Comparison of ENCODE assay signal across 15 cellular contexts in the genomic region with DNA sequence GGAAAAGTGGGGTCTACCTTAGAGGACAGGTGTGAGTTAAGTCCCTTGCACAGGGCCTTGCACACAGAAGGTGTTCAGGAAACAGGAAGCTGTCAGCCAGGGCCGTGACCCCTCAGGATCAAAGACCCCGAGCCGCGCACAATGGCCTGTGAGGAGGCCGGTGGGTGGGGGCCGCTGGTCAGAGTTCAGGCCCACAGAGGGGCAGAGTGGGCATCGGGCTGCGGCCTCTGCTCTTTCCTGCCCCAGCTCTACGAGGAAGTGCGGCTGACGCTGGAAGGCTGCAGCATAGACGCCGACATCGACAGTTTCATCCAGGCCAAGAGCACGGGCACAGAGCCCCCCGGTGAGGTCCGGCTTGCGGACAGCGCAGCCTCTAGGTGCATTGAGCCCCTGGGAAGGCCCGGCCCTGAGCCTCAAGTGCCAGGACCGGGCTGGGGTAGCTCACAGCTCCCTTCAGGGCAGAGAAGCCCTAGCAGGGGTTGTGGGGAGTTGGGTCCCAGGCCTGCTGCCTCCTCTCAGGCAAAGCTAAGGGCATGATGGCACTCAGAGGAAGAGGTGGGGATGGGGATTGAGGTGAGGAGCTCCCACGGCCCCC. TPM values are rescaled to one million over a fixed set of nuclear protein-coding genes. Genes with fewer than 3 reads are reported as not detected.
DNase-seq lines count a peak whose midpoint lies in the region; ATAC-seq, FAIRE-seq and TF ChIP-seq lines count a peak whose summit lies in the region.
"Had no signal": no experiment of that assay in that cellular context is flagged by ENCODE, and none has a peak within 500 bp of the region (broad histone marks: within the 10 kb centered on the region; RNA-seq: fewer than 3 reads in every experiment).

No MANE protein-coding gene starts in this region.

- H3K4me2 ChIP-seq in HepG2 (ENCODE audit: low read depth, low read length), result peak overlapping the region; percentile 97

- peaks cover 1 to 8% of the 10 kb centered on the region in 2 experiments; a peak in 3 of 5 replicates for H3K27me3 ChIP-seq in HepG2 (ENCODE audit: control insufficient read depth in 1 of 2, insufficient read depth in 2 of 2, low read length in 2 of 2)
- H3K27me3 ChIP-seq: cardiac muscle cell, SJSA1 had no signal

- intact Hi-C loops in activated CD4-positive, alpha-beta T cell treated with anti-CD3 and anti-CD28 coated beads, Interleukin-2, amount 10 ng/mL, durations not matched to agents 24 days and 14 days (cut with micrococcal nuclease), result no loop called here
- intact Hi-C loops in HepG2 (cut with micrococcal nuclease; ENCODE audit: unreplicated experiment), result loop anchor here (5.0 kb wide), 1 partner anchor 130 kb away; no protein-coding TSS in a partner anchor

- peaks cover 47% of the 10 kb centered on the region for H3K4me1 ChIP-seq in HepG2 (ENCODE audit: insufficient read depth, low read length)

- H3K9ac ChIP-seq in HepG2 (ENCODE audit: insufficient read depth, low read depth, low read length), result peak overlapping the region; percentile 66

- DNase-seq in activated CD4-positive, alpha-beta T cell treated with anti-CD3 and anti-CD28 coated beads for 48 hours, result peak; percentile 2
- no peak for DNase-seq in activated CD4-positive, alpha-beta T cell treated with anti-CD3 and anti-CD28 coated beads, Interleukin-2, amount 10 ng/mL, durations not matched to agents 24 days and 14 days
- DNase-seq in activated CD8-positive, alpha-beta memory T cell treated with anti-CD3 and anti-CD28 coated beads, Interleukin-2, amount 50 U/mL, for 4 hours, result peak; percentile 9
- DNase-seq in HepG2 (ENCODE audit: low spot score) (peak; percentile 66), medulla oblongata (ENCODE audit: extremely low spot score) (no peak)

- peak in 1 of 2 experiments; percentile 43; a peak in 1 of 4 replicates for TF ChIP-seq EP300 in HepG2 (IDR thresholded peaks at IDR 0.05; ENCODE audit: low read depth in 2 of 2, low read length in 2 of 2)
- TF ChIP-seq EP300 in HepG2 (CRISPR knock-in tag; IDR thresholded peaks at IDR 0.05; ENCODE audit: borderline replicate concordance), result no peak; the same call in 1 of the 2 replicates

- H2AFZ ChIP-seq in HepG2 (ENCODE audit: low read length), result no peak overlapping the region

- no peak overlapping the region for H3K27ac Mint-ChIP-seq in activated CD4-positive, alpha-beta T cell treated with anti-CD3 and anti-CD28 coated beads, Interleukin-2, amount 10 ng/mL, durations not matched to agents 24 days and 14 days
- H3K27ac Mint-ChIP-seq in stimulated activated memory B cell treated with anti-CD40 and anti-IgM and Interleukin-4, amounts not matched to agents 10 μg/mL and 1 μg/mL and 100 μg/mL, for 72 hours, result peak overlapping the region; percentile 80

- no peak overlapping the region for H3K4me3 Mint-ChIP-seq in activated CD4-positive, alpha-beta T cell treated with anti-CD3 and anti-CD28 coated beads, Interleukin-2, amount 10 ng/mL, durations not matched to agents 24 days and 14 days
- no peak overlapping the region for H3K4me3 Mint-ChIP-seq in stimulated activated memory B cell treated with anti-CD40 and anti-IgM and Interleukin-4, amounts not matched to agents 10 μg/mL and 1 μg/mL and 100 μg/mL, for 72 hours
- H3K4me3 Mint-ChIP-seq: activated T-helper 1 cell treated with anti-CD3 and anti-CD28 coated beads, Interleukin-12 subunit alpha, Interleukin-12 subunit beta, Interleukin-2, Interleukin-4 antibody, amounts not matched to agents 30 ng/mL and 10 ng/mL and 1 ng/mL, durations not matched to agents 14 hours and 24 hours and 36 hours had no signal

- no peaks in the 10 kb centered on the region for H3K9me3 Mint-ChIP-seq in activated CD4-positive, alpha-beta T cell treated with anti-CD3 and anti-CD28 coated beads, Interleukin-2, amount 10 ng/mL, durations not matched to agents 24 days and 14 days
- no peaks in the 10 kb centered on the region for H3K9me3 Mint-ChIP-seq in stimulated activated memory B cell treated with anti-CD40 and anti-IgM and Interleukin-4, amounts not matched to agents 10 μg/mL and 1 μg/mL and 100 μg/mL, for 72 hours
- H3K9me3 Mint-ChIP-seq: activated T-helper 1 cell treated with anti-CD3 and anti-CD28 coated beads, Interleukin-12 subunit alpha, Interleukin-12 subunit beta, Interleukin-2, Interleukin-4 antibody, amounts not matched to agents 30 ng/mL and 10 ng/mL and 1 ng/mL, durations not matched to agents 14 hours and 24 hours and 36 hours had no signal

- CTCF ChIA-PET in HepG2 (lab: Yijun Ruan, JAX; ENCODE audit: low intra/inter-chr PET ratio, low total read pairs), result no interaction called here

- H4K20me1 ChIP-seq in HepG2 (ENCODE audit: insufficient read depth, low read length), result no peaks in the 10 kb centered on the region

- ATAC-seq in HepG2 (peak; percentile 43), HG03045 (IDR thresholded peaks at IDR 0.05; ENCODE audit: unreplicated experiment) (no peak), GM18517 (IDR thresholded peaks at IDR 0.05; ENCODE audit: unreplicated experiment) (no peak)
- no peak for ATAC-seq in stimulated activated memory B cell treated with anti-CD40 and anti-IgM and Interleukin-4, amounts not matched to agents 10 μg/mL and 1 μg/mL and 100 μg/mL, for 72 hours
- ATAC-seq: HCT116 had no signal

- no peak for TF ChIP-seq POLR2A in HepG2 (IDR thresholded peaks at IDR 0.05; ENCODE audit: insufficient read depth in 1 of 2, low read depth in 2 of 2, low read length in 2 of 2)

- in situ Hi-C loops in HepG2 (cut with HindIII; ENCODE audit: extremely low pct_ligation_motif_present, low pct_unique_long_range_greater_than_20kb), result loop anchor here (10.0 kb wide), 1 partner anchor 127 kb away; the partner anchor contains the start of gene SCAPER

- POLR2A ChIA-PET in HepG2 (lab: Yijun Ruan, JAX), result interaction anchor here (1.0 to 1.5 kb wide), 4 partner anchors 35 to 473 kb away, joined by 3 to 4 read pairs (median 3); partner anchors contain the start of genes RCN2 and TSPAN3

- H3K27me3 Mint-ChIP-seq in activated CD4-positive, alpha-beta T cell treated with anti-CD3 and anti-CD28 coated beads, Interleukin-2, amount 10 ng/mL, durations not matched to agents 24 days and 14 days, result no peaks in the 10 kb centered on the region
- no peaks in the 10 kb centered on the region for H3K27me3 Mint-ChIP-seq in stimulated activated memory B cell treated with anti-CD40 and anti-IgM and Interleukin-4, amounts not matched to agents 10 μg/mL and 1 μg/mL and 100 μg/mL, for 72 hours

- peak overlapping the region; percentile 59 for H3K27ac ChIP-seq in HepG2 (ENCODE audit: extremely low read length, insufficient read depth, low read length)
- H3K27ac ChIP-seq: cardiac muscle cell, esophagus muscularis mucosa, SJSA1 had no signal

- H3K4me3 ChIP-seq in HepG2 (replicated peaks in 1 of 3; ENCODE audit: insufficient read depth in 1 of 3, low read depth in 2 of 3, low read length in 3 of 3), result peak overlapping the region; percentile 66 to 81 (median 74)
- H3K4me3 ChIP-seq: cardiac muscle cell, esophagus muscularis mucosa, SJSA1 had no signal

- H3K9me3 ChIP-seq in HepG2 (ENCODE audit: low read length), result no peaks in the 10 kb centered on the region
- H3K9me3 ChIP-seq: esophagus muscularis mucosa, SJSA1 had no signal

- peaks cover under 1% of the 10 kb centered on the region for H3K4me1 Mint-ChIP-seq in activated CD4-positive, alpha-beta T cell treated with anti-CD3 and anti-CD28 coated beads, Interleukin-2, amount 10 ng/mL, durations not matched to agents 24 days and 14 days
- H3K4me1 Mint-ChIP-seq in stimulated activated memory B cell treated with anti-CD40 and anti-IgM and Interleukin-4, amounts not matched to agents 10 μg/mL and 1 μg/mL and 100 μg/mL, for 72 hours, result peaks cover 36% of the 10 kb centered on the region

- no peak for TF ChIP-seq RAD21 in HepG2 (CRISPR knock-in tag; IDR thresholded peaks at IDR 0.05)

- FAIRE-seq in HepG2 (lab: Jason Lieb, UNC), result no peak
- FAIRE-seq: urothelium cell line had no signal

- TSS peak; percentile 72 for BruUV-seq in HepG2 (replicated peaks; lab: Mats Ljungman, UMichigan)

- WGBS in HepG2 (ENCODE audit: low lambda C conversion rate), result 0% methylated on average over 2 of the region's 22 CpGs

- no peaks in the 10 kb centered on the region for H3K79me2 ChIP-seq in HepG2 (ENCODE audit: insufficient read depth, low read length)

- peaks cover 71% of the 10 kb centered on the region for H3K36me3 Mint-ChIP-seq in activated CD4-positive, alpha-beta T cell treated with anti-CD3 and anti-CD28 coated beads, Interleukin-2, amount 10 ng/mL, durations not matched to agents 24 days and 14 days (ENCODE audit: low read depth)
- peaks cover 13% of the 10 kb centered on the region for H3K36me3 Mint-ChIP-seq in stimulated activated memory B cell treated with anti-CD40 and anti-IgM and Interleukin-4, amounts not matched to agents 10 μg/mL and 1 μg/mL and 100 μg/mL, for 72 hours

- peak; percentile 18; the same call in 1 of the 2 replicates for TF ChIP-seq CTCF in HepG2 (CRISPR knock-in tag; IDR thresholded peaks at IDR 0.05)

- peaks cover 0 to 6% of the 10 kb centered on the region in 2 experiments; a peak in 2 of 5 replicates for H3K36me3 ChIP-seq in HepG2 (replicated peaks in 1 of 2; ENCODE audit: control insufficient read depth in 1 of 2, insufficient read depth in 2 of 2, low read length in 2 of 2)
- H3K36me3 ChIP-seq: cardiac muscle cell had no signal

RNA-seq across cellular contexts. Expression of gene PSTPIP1, which starts 37.2 kb away (rescaled TPM):
- 182 and 186 TPM in 2 replicates for total RNA-seq in activated CD4-positive, alpha-beta T cell treated with anti-CD3 and anti-CD28 coated beads, Interleukin-2, amount 10 ng/mL, durations not matched to agents 24 days and 14 days
- total RNA-seq in HepG2 (2016; rRNA removed; fragmentation: Illumina TruSeq; extraction: Trizol), result 8.7 and 9.2 TPM in 2 replicates
- 5.7 and 10.5 TPM in 2 replicates for total RNA-seq in HepG2 (2016; cell fraction: cytosol; rRNA removed; fragmentation: Illumina TruSeq; extraction: Trizol; ENCODE audit: low read depth)
- total RNA-seq in HepG2 (2016; cell fraction: insoluble cytoplasmic fraction; rRNA removed; fragmentation: Illumina TruSeq; extraction: Trizol), result 8.0 and 9.9 TPM in 2 replicates
- total RNA-seq in HepG2 (2016; cell fraction: membrane; rRNA removed; fragmentation: Illumina TruSeq; extraction: Trizol), result 9.1 and 10.1 TPM in 2 replicates
- 2.9 and 4.0 TPM in 2 replicates for total RNA-seq in HepG2 (2016; cell fraction: nucleus; rRNA removed; fragmentation: Illumina TruSeq; extraction: Trizol)
- polyA plus RNA-seq in HepG2 (2011; rRNA removed), result 4.4 TPM in 2 replicates
- polyA plus RNA-seq in HepG2 (2011; cell fraction: cytosol; rRNA removed), result 3.9 and 5.6 TPM in 2 replicates
- polyA plus RNA-seq in HepG2 (2011; cell fraction: nucleus; rRNA removed), result 4.4 and 6.8 TPM in 2 replicates
- polyA plus RNA-seq in HepG2 (2012), result 3.9 and 7.4 TPM in 2 replicates
- 7.4 and 12.4 TPM in 2 replicates for polyA plus RNA-seq in HepG2 (2016; cell fraction: cytosol; fragmentation: Illumina TruSeq; extraction: Trizol; ENCODE audit: low read depth)
- 7.8 and 11.1 TPM in 2 replicates for polyA plus RNA-seq in HepG2 (2016; cell fraction: insoluble cytoplasmic fraction; fragmentation: Illumina TruSeq; extraction: Trizol; ENCODE audit: low read depth)
- 9.1 and 13.5 TPM in 2 replicates for polyA plus RNA-seq in HepG2 (2016; cell fraction: membrane; fragmentation: Illumina TruSeq; extraction: Trizol; ENCODE audit: low read depth)
- 6.9 and 7.5 TPM in 2 replicates for polyA plus RNA-seq in HepG2 (2016; cell fraction: nucleus; fragmentation: Illumina TruSeq; extraction: Trizol; ENCODE audit: insufficient read depth, low read depth)
- 2.2 TPM in 1 of 2 replicates, not detected in the other for polyA minus RNA-seq in HepG2 (2011; rRNA and poly(A)+ RNA removed; ENCODE audit: low replicate concordance)
- 3.2 TPM in 1 of 2 replicates, not detected in the other for polyA minus RNA-seq in HepG2 (2011; cell fraction: cytosol; rRNA and poly(A)+ RNA removed)
- polyA minus RNA-seq in HepG2 (2011; cell fraction: nucleus; rRNA and poly(A)+ RNA removed), result 1.8 and 2.4 TPM in 2 replicates
- total RNA-seq: A673, SJSA1 had no signal

RNA-seq across cellular contexts. Expression of gene TSPAN3, which starts 38.8 kb away (rescaled TPM):
- total RNA-seq in activated CD4-positive, alpha-beta T cell treated with anti-CD3 and anti-CD28 coated beads, Interleukin-2, amount 10 ng/mL, durations not matched to agents 24 days and 14 days, result 41.4 and 43.0 TPM in 2 replicates
- total RNA-seq in HepG2 (2016; rRNA removed; fragmentation: Illumina TruSeq; extraction: Trizol), result 102 and 170 TPM in 2 replicates
- total RNA-seq in HepG2 (2016; cell fraction: cytosol; rRNA removed; fragmentation: Illumina TruSeq; extraction: Trizol; ENCODE audit: low read depth), result 51.2 and 62.4 TPM in 2 replicates
- 108 and 171 TPM in 2 replicates for total RNA-seq in HepG2 (2016; cell fraction: insoluble cytoplasmic fraction; rRNA removed; fragmentation: Illumina TruSeq; extraction: Trizol)
- 109 and 138 TPM in 2 replicates for total RNA-seq in HepG2 (2016; cell fraction: membrane; rRNA removed; fragmentation: Illumina TruSeq; extraction: Trizol)
- total RNA-seq in HepG2 (2016; cell fraction: nucleus; rRNA removed; fragmentation: Illumina TruSeq; extraction: Trizol), result 128 and 152 TPM in 2 replicates
- 155 and 167 TPM in 2 replicates for polyA plus RNA-seq in HepG2 (2011; rRNA removed)
- polyA plus RNA-seq in HepG2 (2011; cell fraction: cytosol; rRNA removed), result 231 and 297 TPM in 2 replicates
- 56.3 and 77.8 TPM in 2 replicates for polyA plus RNA-seq in HepG2 (2011; cell fraction: nucleus; rRNA removed)
- 134 and 159 TPM in 2 replicates for polyA plus RNA-seq in HepG2 (2012)
- 52.0 and 77.5 TPM in 2 replicates for polyA plus RNA-seq in HepG2 (2016; cell fraction: cytosol; fragmentation: Illumina TruSeq; extraction: Trizol; ENCODE audit: low read depth)
- 105 and 130 TPM in 2 replicates for polyA plus RNA-seq in HepG2 (2016; cell fraction: insoluble cytoplasmic fraction; fragmentation: Illumina TruSeq; extraction: Trizol; ENCODE audit: low read depth)
- polyA plus RNA-seq in HepG2 (2016; cell fraction: membrane; fragmentation: Illumina TruSeq; extraction: Trizol; ENCODE audit: low read depth), result 93.2 and 115 TPM in 2 replicates
- 217 and 229 TPM in 2 replicates for polyA plus RNA-seq in HepG2 (2016; cell fraction: nucleus; fragmentation: Illumina TruSeq; extraction: Trizol; ENCODE audit: insufficient read depth, low read depth)
- 238 and 277 TPM in 2 replicates for polyA minus RNA-seq in HepG2 (2011; rRNA and poly(A)+ RNA removed; ENCODE audit: low replicate concordance)
- polyA minus RNA-seq in HepG2 (2011; cell fraction: cytosol; rRNA and poly(A)+ RNA removed), result 83.9 and 119 TPM in 2 replicates
- polyA minus RNA-seq in HepG2 (2011; cell fraction: nucleus; rRNA and poly(A)+ RNA removed), result 38.1 and 56.6 TPM in 2 replicates

Comparison
In these comparisons a context has a peak if more than half of its experiments do, and no peak if none do; other contexts are left out.
1. DNase-seq: peak in activated CD4-positive, alpha-beta T cell treated with anti-CD3 and anti-CD28 coated beads for 48 hours (single experiment), activated CD8-positive, alpha-beta memory T cell treated with anti-CD3 and anti-CD28 coated beads, Interleukin-2, amount 50 U/mL, for 4 hours (single experiment) and HepG2 (single experiment); none in activated CD4-positive, alpha-beta T cell treated with anti-CD3 and anti-CD28 coated beads, Interleukin-2, amount 10 ng/mL, durations not matched to agents 24 days and 14 days (single experiment) and medulla oblongata (single experiment).
2. RNA of gene PSTPIP1, which starts 37.2 kb away (total RNA-seq): 182 to 186 TPM in activated CD4-positive, alpha-beta T cell treated with anti-CD3 and anti-CD28 coated beads, Interleukin-2, amount 10 ng/mL, durations not matched to agents 24 days and 14 days; 2.9 to 10.5 TPM in HepG2; every median in the first group is over 10 times any median in the second.